8 cellular contexts compared by ENCODE assay signal in the genomic region with DNA sequence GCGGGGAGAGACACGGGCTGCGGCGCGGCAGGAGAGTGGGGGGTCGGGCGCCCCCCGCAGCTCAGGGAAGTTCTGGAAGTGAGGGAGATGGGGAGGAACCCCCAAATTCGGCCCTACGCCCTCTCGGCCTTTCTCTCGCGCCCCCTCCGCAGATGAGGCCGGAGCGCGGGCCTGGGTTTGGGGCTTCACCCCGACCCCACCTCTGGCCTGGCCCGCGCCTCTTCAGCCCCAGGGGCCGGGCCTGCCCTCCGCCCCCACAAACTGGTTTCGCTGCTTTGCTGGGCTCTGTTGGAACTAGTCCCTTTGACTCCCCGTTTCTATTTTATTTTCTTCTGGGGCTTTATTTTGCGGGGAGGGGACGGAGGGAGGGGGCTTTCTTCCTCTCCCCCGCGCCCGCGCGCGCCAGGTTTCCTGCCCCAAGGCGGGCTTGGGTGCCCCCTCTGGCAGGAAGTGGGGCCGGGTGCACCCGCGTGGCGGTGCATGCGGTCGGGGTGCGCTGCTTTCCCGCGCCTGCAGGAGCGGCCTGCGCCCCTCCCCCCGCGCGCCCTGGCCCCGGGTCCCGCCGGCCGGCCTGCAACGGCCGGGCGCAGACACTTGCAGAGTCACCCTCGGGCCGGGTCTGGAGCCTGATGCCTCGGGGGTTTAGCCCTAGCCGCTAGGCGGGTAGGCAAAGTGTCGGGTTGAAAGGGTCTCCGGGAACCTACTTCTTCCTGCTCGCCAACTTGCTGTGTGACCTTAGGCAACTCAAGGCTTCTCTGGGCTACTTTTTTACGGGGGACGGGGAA. TPM values are rescaled to one million over a fixed set of nuclear protein-coding genes. Genes with fewer than 3 reads are reported as not detected.
DNase-seq lines count a peak whose midpoint lies in the region; ATAC-seq and TF ChIP-seq lines count a peak whose summit lies in the region.

No MANE protein-coding gene starts in this region.

- H3K27ac ChIP-seq in muscle layer of duodenum (ENCODE audit: low read length) (peak overlapping the region; percentile 39), suprapubic skin (peak overlapping the region; percentile 92)

- H3K9me3 Mint-ChIP-seq in activated CD8-positive, alpha-beta memory T cell treated with anti-CD3 and anti-CD28 coated beads, Interleukin-2, amount 10 ng/mL, durations not matched to agents 7 days and 5 days (ENCODE audit: low read depth) = no peaks in the 10 kb centered on the region

- POLR2A ChIA-PET in BJ (lab: Charles Lee) = no interaction called here

- H3K36me3 Mint-ChIP-seq in activated CD8-positive, alpha-beta memory T cell treated with anti-CD3 and anti-CD28 coated beads, Interleukin-2, amount 10 ng/mL, durations not matched to agents 7 days and 5 days = peaks cover 20% of the 10 kb centered on the region

- H3K4me1 ChIP-seq in muscle layer of duodenum (ENCODE audit: control insufficient read depth in 1 of 2, insufficient read depth in 2 of 2, low read length in 2 of 2) = peaks cover 0 to 13% of the 10 kb centered on the region in 2 donors
- H3K4me1 ChIP-seq in suprapubic skin = peaks cover 38% of the 10 kb centered on the region

- peaks cover 51% of the 10 kb centered on the region for H3K4me1 Mint-ChIP-seq in activated CD8-positive, alpha-beta memory T cell treated with anti-CD3 and anti-CD28 coated beads, Interleukin-2, amount 10 ng/mL, durations not matched to agents 7 days and 5 days

- peak; percentile 49 for TF ChIP-seq CTCF in BJ (IDR thresholded peaks at IDR 0.05; ENCODE audit: insufficient read depth, low read depth, low read length)
- peak; percentile 27 for TF ChIP-seq CTCF in epithelial cell of proximal tubule (conservative IDR thresholded peaks at IDR 0.05; ENCODE audit: low read depth, low read length)
- peak in 1 of 2 donors; percentile 13 for TF ChIP-seq CTCF in suprapubic skin (IDR thresholded peaks at IDR 0.05)

- no peaks in the 10 kb centered on the region for H3K27me3 Mint-ChIP-seq in activated CD8-positive, alpha-beta memory T cell treated with anti-CD3 and anti-CD28 coated beads, Interleukin-2, amount 10 ng/mL, durations not matched to agents 7 days and 5 days

- TF ChIP-seq EP300 in suprapubic skin (IDR thresholded peaks at IDR 0.05) = no peak

- DNase-seq in BJ (ENCODE audit: low read depth) (no peak), NCI-H226 (peak; percentile 51), epithelial cell of proximal tubule (ENCODE audit: low read depth) (no peak), suprapubic skin (ENCODE audit: low spot score in 2 of 2) (peak in 1 of 2 donors; percentile 68)
- peak; percentile 86 for DNase-seq in activated CD8-positive, alpha-beta memory T cell treated with anti-CD3 and anti-CD28 coated beads, Interleukin-2, amount 10 ng/mL, durations not matched to agents 7 days and 5 days

- no peaks in the 10 kb centered on the region for H3K9me3 ChIP-seq in muscle layer of duodenum (ENCODE audit: control insufficient read depth in 1 of 2, low read length in 2 of 2)
- no peaks in the 10 kb centered on the region for H3K9me3 ChIP-seq in suprapubic skin

- under 1% methylated on average over 23 of the region's 64 CpGs for WGBS in suprapubic skin

- ATAC-seq in GM19397 (IDR thresholded peaks at IDR 0.05; ENCODE audit: unreplicated experiment) (peak; percentile 9), GM21723 (IDR thresholded peaks at IDR 0.05; ENCODE audit: unreplicated experiment) (no peak)
- peak; percentile 31 for ATAC-seq in activated CD8-positive, alpha-beta memory T cell treated with anti-CD3 and anti-CD28 coated beads, Interleukin-2, amount 10 ng/mL, durations not matched to agents 7 days and 5 days

- no peak for TF ChIP-seq POLR2A in suprapubic skin (IDR thresholded peaks at IDR 0.05)

- peak overlapping the region; percentile 81 for H3K4me3 Mint-ChIP-seq in activated CD8-positive, alpha-beta memory T cell treated with anti-CD3 and anti-CD28 coated beads, Interleukin-2, amount 10 ng/mL, durations not matched to agents 7 days and 5 days

- CTCF ChIA-PET in BJ (lab: Yijun Ruan, JAX) = interaction anchor here (1.8 kb wide), 1 partner anchor 42 kb away, joined by 8 read pairs; no protein-coding TSS in a partner anchor
- CTCF ChIA-PET in activated CD8-positive, alpha-beta memory T cell treated with anti-CD3 and anti-CD28 coated beads, Interleukin-2, amount 10 ng/mL, durations not matched to agents 7 days and 5 days (lab: Charles Lee) = interaction anchor here (1.4 to 1.5 kb wide), 3 partner anchors 8 to 42 kb away, joined by 6 to 14 read pairs (median 6); no protein-coding TSS in a partner anchor

- peak overlapping the region; percentile 91 for H3K27ac Mint-ChIP-seq in activated CD8-positive, alpha-beta memory T cell treated with anti-CD3 and anti-CD28 coated beads, Interleukin-2, amount 10 ng/mL, durations not matched to agents 7 days and 5 days

- peak overlapping the region; percentile 80 for H3K4me3 ChIP-seq in BJ (ENCODE audit: low read depth, low read length)
- peak overlapping the region; percentile 89 for H3K4me3 ChIP-seq in epithelial cell of proximal tubule (ENCODE audit: low read depth, low read length)
- H3K4me3 ChIP-seq in muscle layer of duodenum (ENCODE audit: low read depth in 1 of 2, low read length in 2 of 2) = peak overlapping the region; percentile 62 to 82
- peak overlapping the region; percentile 83 for H3K4me3 ChIP-seq in suprapubic skin

- H3K36me3 ChIP-seq in BJ (ENCODE audit: control insufficient read depth, insufficient read depth, low read length) (peaks cover 5% of the 10 kb centered on the region; the same call in 1 of the 2 replicates), muscle layer of duodenum (ENCODE audit: control insufficient read depth in 1 of 2, insufficient read depth in 2 of 2, low read length in 2 of 2) (peaks cover 8 to 13% of the 10 kb centered on the region in 2 donors), suprapubic skin (peaks cover 25% of the 10 kb centered on the region)

- H3K27me3 ChIP-seq in BJ (ENCODE audit: control insufficient read depth, insufficient read depth, low read length) (no peaks in the 10 kb centered on the region), muscle layer of duodenum (ENCODE audit: low read depth, low read length) (no peaks in the 10 kb centered on the region), suprapubic skin (no peaks in the 10 kb centered on the region)

RNA-seq across cellular contexts. Expression of gene HMGA1, which starts 1.2 kb away (rescaled TPM):
- polyA plus RNA-seq in BJ (2011; rRNA removed) = 84.1 and 168 TPM in 2 replicates
- polyA minus RNA-seq in BJ (2011; rRNA and poly(A)+ RNA removed) = 62.2 and 102 TPM in 2 replicates
- 100 to 1,000 TPM; 214 to 312 TPM for total RNA-seq in activated CD8-positive, alpha-beta memory T cell treated with anti-CD3 and anti-CD28 coated beads, Interleukin-2, amount 10 ng/mL, durations not matched to agents 7 days and 5 days
- total RNA-seq in epithelial cell of proximal tubule (949 and 1,351 TPM in 2 replicates), suprapubic skin (100 to 1,000 TPM in 3 of 4 donors, 10 to 100 TPM in 1; 93.3 to 127 (median 111) TPM)

RNA-seq across cellular contexts. Expression of gene SMIM29, which starts 10.9 kb away (rescaled TPM):
- polyA plus RNA-seq in BJ (2011; rRNA removed) = 16.3 and 29.5 TPM in 2 replicates
- 16.4 and 22.1 TPM in 2 replicates for polyA minus RNA-seq in BJ (2011; rRNA and poly(A)+ RNA removed)
- 10 to 100 TPM; 34.0 to 41.4 TPM for total RNA-seq in activated CD8-positive, alpha-beta memory T cell treated with anti-CD3 and anti-CD28 coated beads, Interleukin-2, amount 10 ng/mL, durations not matched to agents 7 days and 5 days
- total RNA-seq in epithelial cell of proximal tubule (16.1 and 43.6 TPM in 2 replicates), suprapubic skin (10 to 100 TPM; 45.2 to 58.8 (median 51.2) TPM)

Comparison
In these comparisons a context has a peak if more than half of its experiments do, and no peak if none do; other contexts are left out.
1. DNase-seq: peak in NCI-H226 (single experiment) and activated CD8-positive, alpha-beta memory T cell treated with anti-CD3 and anti-CD28 coated beads, Interleukin-2, amount 10 ng/mL, durations not matched to agents 7 days and 5 days (single experiment); none in BJ (single experiment) and epithelial cell of proximal tubule (single experiment).
2. Peak in every context shown above with its lines, with median percentiles within 50 percentile points of each other: H3K4me3 ChIP-seq.